Comparison of ENCODE assay signal across 1 cellular context in the genomic region with DNA sequence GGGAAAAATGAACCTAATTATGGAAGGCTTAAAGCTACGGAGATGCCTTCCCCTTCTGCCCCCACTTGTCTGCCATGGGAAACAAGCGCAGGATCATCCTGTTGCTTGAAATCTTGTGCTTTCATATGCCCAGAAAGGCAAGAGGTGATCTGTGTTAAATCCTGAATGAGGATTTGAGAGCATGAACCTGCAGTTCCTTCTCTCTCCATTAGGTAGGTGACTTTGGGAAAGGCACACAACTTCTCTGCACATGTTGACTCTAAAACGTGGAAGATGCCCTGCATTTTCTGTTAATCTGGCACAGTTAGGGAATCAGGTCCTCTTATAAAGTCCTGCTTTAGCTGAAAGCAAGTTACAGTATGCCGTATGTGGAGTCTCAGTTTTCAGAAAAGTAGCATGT.
TF ChIP-seq lines count a peak whose summit lies in the region.

No MANE protein-coding gene starts in this region.

TF ChIP-seq in GM23338, 12 proteins besides CTCF, POLR2A, EP300 and RAD21 (continued from another document):
- TF ChIP-seq, protein P1, sequence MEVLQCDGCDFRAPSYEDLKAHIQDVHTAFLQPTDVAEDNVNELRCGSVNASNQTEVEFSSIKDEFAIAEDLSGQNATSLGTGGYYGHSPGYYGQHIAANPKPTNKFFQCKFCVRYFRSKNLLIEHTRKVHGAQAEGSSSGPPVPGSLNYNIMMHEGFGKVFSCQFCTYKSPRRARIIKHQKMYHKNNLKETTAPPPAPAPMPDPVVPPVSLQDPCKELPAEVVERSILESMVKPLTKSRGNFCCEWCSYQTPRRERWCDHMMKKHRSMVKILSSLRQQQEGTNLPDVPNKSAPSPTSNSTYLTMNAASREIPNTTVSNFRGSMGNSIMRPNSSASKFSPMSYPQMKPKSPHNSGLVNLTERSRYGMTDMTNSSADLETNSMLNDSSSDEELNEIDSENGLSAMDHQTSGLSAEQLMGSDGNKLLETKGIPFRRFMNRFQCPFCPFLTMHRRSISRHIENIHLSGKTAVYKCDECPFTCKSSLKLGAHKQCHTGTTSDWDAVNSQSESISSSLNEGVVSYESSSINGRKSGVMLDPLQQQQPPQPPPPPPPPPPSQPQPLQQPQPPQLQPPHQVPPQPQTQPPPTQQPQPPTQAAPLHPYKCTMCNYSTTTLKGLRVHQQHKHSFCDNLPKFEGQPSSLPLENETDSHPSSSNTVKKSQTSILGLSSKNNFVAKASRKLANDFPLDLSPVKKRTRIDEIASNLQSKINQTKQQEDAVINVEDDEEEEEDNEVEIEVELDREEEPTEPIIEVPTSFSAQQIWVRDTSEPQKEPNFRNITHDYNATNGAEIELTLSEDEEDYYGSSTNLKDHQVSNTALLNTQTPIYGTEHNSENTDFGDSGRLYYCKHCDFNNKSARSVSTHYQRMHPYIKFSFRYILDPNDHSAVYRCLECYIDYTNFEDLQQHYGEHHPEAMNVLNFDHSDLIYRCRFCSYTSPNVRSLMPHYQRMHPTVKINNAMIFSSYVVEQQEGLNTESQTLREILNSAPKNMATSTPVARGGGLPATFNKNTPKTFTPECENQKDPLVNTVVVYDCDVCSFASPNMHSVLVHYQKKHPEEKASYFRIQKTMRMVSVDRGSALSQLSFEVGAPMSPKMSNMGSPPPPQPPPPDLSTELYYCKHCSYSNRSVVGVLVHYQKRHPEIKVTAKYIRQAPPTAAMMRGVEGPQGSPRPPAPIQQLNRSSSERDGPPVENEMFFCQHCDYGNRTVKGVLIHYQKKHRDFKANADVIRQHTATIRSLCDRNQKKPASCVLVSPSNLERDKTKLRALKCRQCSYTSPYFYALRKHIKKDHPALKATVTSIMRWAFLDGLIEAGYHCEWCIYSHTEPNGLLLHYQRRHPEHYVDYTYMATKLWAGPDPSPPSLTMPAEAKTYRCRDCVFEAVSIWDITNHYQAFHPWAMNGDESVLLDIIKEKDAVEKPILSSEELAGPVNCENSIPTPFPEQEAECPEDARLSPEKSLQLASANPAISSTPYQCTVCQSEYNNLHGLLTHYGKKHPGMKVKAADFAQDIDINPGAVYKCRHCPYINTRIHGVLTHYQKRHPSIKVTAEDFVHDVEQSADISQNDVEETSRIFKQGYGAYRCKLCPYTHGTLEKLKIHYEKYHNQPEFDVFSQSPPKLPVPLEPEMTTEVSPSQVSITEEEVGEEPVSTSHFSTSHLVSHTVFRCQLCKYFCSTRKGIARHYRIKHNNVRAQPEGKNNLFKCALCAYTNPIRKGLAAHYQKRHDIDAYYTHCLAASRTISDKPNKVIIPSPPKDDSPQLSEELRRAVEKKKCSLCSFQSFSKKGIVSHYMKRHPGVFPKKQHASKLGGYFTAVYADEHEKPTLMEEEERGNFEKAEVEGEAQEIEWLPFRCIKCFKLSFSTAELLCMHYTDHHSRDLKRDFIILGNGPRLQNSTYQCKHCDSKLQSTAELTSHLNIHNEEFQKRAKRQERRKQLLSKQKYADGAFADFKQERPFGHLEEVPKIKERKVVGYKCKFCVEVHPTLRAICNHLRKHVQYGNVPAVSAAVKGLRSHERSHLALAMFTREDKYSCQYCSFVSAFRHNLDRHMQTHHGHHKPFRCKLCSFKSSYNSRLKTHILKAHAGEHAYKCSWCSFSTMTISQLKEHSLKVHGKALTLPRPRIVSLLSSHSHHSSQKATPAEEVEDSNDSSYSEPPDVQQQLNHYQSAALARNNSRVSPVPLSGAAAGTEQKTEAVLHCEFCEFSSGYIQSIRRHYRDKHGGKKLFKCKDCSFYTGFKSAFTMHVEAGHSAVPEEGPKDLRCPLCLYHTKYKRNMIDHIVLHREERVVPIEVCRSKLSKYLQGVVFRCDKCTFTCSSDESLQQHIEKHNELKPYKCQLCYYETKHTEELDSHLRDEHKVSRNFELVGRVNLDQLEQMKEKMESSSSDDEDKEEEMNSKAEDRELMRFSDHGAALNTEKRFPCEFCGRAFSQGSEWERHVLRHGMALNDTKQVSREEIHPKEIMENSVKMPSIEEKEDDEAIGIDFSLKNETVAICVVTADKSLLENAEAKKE (CRISPR knock-in tag; IDR thresholded peaks at IDR 0.05): no peak
- TF ChIP-seq EZH2phosphoT487 (IDR thresholded peaks at IDR 0.05; ENCODE audit: unreplicated experiment): no peak
- no peak for TF ChIP-seq POLR2AphosphoS5 (IDR thresholded peaks at IDR 0.05; ENCODE audit: low read depth)
- no peak for TF ChIP-seq NANOG (IDR thresholded peaks at IDR 0.05; ENCODE audit: borderline replicate concordance)
- TF ChIP-seq STAT1 (IDR thresholded peaks at IDR 0.05; ENCODE audit: unreplicated experiment): no peak
- no peak for TF ChIP-seq CREB1 (CRISPR knock-in tag; IDR thresholded peaks at IDR 0.05; ENCODE audit: low read depth)
